ENCODE assay signal across 23 cellular contexts in genomic region chr5:36035696-36036095, GRCh38. TPM values are rescaled to one million over a fixed set of nuclear protein-coding genes. Genes with fewer than 3 reads are reported as not detected.
A peak's percentile ranks its signal among the peaks of the same experiment; 100 is the strongest.
DNase-seq lines count a peak whose midpoint lies in the region; ATAC-seq, FAIRE-seq and TF ChIP-seq lines count a peak whose summit lies in the region.
"Had no signal": no experiment of that assay in that cellular context is flagged by ENCODE, and none has a peak within 500 bp of the region (broad histone marks: within the 10 kb centered on the region; RNA-seq: fewer than 3 reads in every experiment).

No MANE protein-coding gene starts in this region.

- H3K27ac Mint-ChIP-seq in GM23338 (no peak overlapping the region), progenitor cell of endocrine pancreas (no peak overlapping the region)
- H3K27ac Mint-ChIP-seq: CD14-positive monocyte; CD4-positive, alpha-beta memory T cell; IgD-negative memory B cell had no signal

- H3K36me3 Mint-ChIP-seq in GM23338 (ENCODE audit: low read depth) (peaks cover 9% of the 10 kb centered on the region; the same call in 2 of the 3 replicates), progenitor cell of endocrine pancreas (ENCODE audit: insufficient read depth) (no peaks in the 10 kb centered on the region)
- H3K36me3 Mint-ChIP-seq: CD14-positive monocyte; CD4-positive, alpha-beta memory T cell; IgD-negative memory B cell had no signal

- H4K20me1 ChIP-seq in GM23338 (replicated peaks; ENCODE audit: insufficient read depth) (no peaks in the 10 kb centered on the region; the same call in 1 of the 2 replicates), K562 (replicated peaks; ENCODE audit: control insufficient read depth, insufficient read depth, low read length) (no peaks in the 10 kb centered on the region)

- H3K27me3 ChIP-seq in GM23338 (ENCODE audit: insufficient read depth) (no peaks in the 10 kb centered on the region), K562 (ENCODE audit: control insufficient read depth in 2 of 2, insufficient read depth in 2 of 2, low read length in 2 of 2) (peaks cover 0 to 6% of the 10 kb centered on the region in 2 experiments; a peak in 1 of 5 replicates), lung (ENCODE audit: control insufficient read depth, insufficient read depth) (no peaks in the 10 kb centered on the region)

- no peak overlapping the region for H3K9ac ChIP-seq in K562 (ENCODE audit: insufficient read depth in 1 of 2, low read depth in 2 of 2, low read length in 2 of 2)
- H3K9ac ChIP-seq: GM23248 had no signal

- TF ChIP-seq RAD21 in K562 (CRISPR knock-in tag; conservative IDR thresholded peaks at IDR 0.05 in 1 of 2, IDR thresholded peaks at IDR 0.05 in 1 of 2), result no peak

- H3K9me3 Mint-ChIP-seq in GM23338 (no peaks in the 10 kb centered on the region), progenitor cell of endocrine pancreas (ENCODE audit: low read depth) (no peaks in the 10 kb centered on the region)
- H3K9me3 Mint-ChIP-seq: CD4-positive, alpha-beta memory T cell; H9; IgD-negative memory B cell had no signal

- H3F3A ChIP-seq in GM23338 (replicated peaks; ENCODE audit: low read depth), result no peaks in the 10 kb centered on the region

- DNase-seq in GM23338 (ENCODE audit: low spot score) (peak; percentile 26), K562 (ENCODE audit: extremely low read depth in 1 of 4, low spot score in 3 of 4) (no peak), lung (ENCODE audit: low spot score) (peak; percentile 15), progenitor cell of endocrine pancreas (ENCODE audit: low spot score, unreplicated experiment) (no peak), NCI-H146 treated with DMSO at 0.1 percent for 48 hours (lab: John Stamatoyannopoulos, UW; ENCODE audit: unreplicated experiment) (no peak), SKM-1 treated with dmso at 0.1 percent for 144 hours (lab: John Stamatoyannopoulos, UW; ENCODE audit: unreplicated experiment) (no peak)
- DNase-seq in stimulated activated naive CD4-positive, alpha-beta T cell treated with Interleukin-2 at 50 U/mL for 16 hours (lab: John Stamatoyannopoulos, UW), result no peak
- DNase-seq: AML-193; CD4-positive, alpha-beta memory T cell; DMS153; DMS79 treated with DMSO at 0.1 percent for 48 hours; EL; GM23248; H9; KG1 had no signal

- H3K27me3 Mint-ChIP-seq in GM23338 (ENCODE audit: insufficient read depth, low read depth, poor library complexity), result peaks cover 3% of the 10 kb centered on the region
- no peaks in the 10 kb centered on the region for H3K27me3 Mint-ChIP-seq in progenitor cell of endocrine pancreas

- CTCF ChIA-PET in K562 (lab: Yijun Ruan, JAX; ENCODE audit: low intra/inter-chr PET ratio), result interaction anchor here (0.6 kb wide), 1 partner anchor 821 kb away, joined by 4 read pairs; no protein-coding TSS in a partner anchor

- H3K4me1 ChIP-seq in GM23338 (ENCODE audit: insufficient read depth), result peaks cover 2% of the 10 kb centered on the region; the same call in 1 of the 2 replicates
- no peaks in the 10 kb centered on the region for H3K4me1 ChIP-seq in K562 (replicated peaks in 1 of 2; ENCODE audit: control insufficient read depth in 2 of 2, insufficient read depth in 2 of 2, low read length in 2 of 2)
- H3K4me1 ChIP-seq in lung (ENCODE audit: control insufficient read depth in 2 of 2, insufficient read depth in 2 of 2, low read length in 2 of 2), result peaks cover 0 to 4% of the 10 kb centered on the region in 2 donors

- in situ Hi-C loops in K562 (cut with MboI), result no loop called here

- H3K4me2 ChIP-seq in GM23338 (no peak overlapping the region), K562 (ENCODE audit: insufficient read depth, low read length) (no peak overlapping the region)

- POLR2A ChIA-PET in K562 (lab: Yijun Ruan, JAX), result no interaction called here

- H3K4me1 Mint-ChIP-seq in GM23338, result peaks cover 2% of the 10 kb centered on the region
- peaks cover 2% of the 10 kb centered on the region for H3K4me1 Mint-ChIP-seq in progenitor cell of endocrine pancreas (ENCODE audit: low read depth)
- H3K4me1 Mint-ChIP-seq: CD14-positive monocyte; CD4-positive, alpha-beta memory T cell; IgD-negative memory B cell had no signal

- H3K36me3 ChIP-seq in GM23338 (ENCODE audit: insufficient read depth) (no peaks in the 10 kb centered on the region), K562 (ENCODE audit: control insufficient read depth, insufficient read depth, low read length) (no peaks in the 10 kb centered on the region), lung (ENCODE audit: control insufficient read depth in 2 of 2, insufficient read depth in 2 of 2, low read length in 2 of 2) (no peaks in the 10 kb centered on the region)

- H3K4me3 Mint-ChIP-seq in GM23338 (no peak overlapping the region), progenitor cell of endocrine pancreas (ENCODE audit: low read depth) (no peak overlapping the region)
- H3K4me3 Mint-ChIP-seq: CD14-positive monocyte; CD4-positive, alpha-beta memory T cell; H9; IgD-negative memory B cell had no signal

- 0% methylated on average over 13 of the region's 13 CpGs for WGBS in K562 (ENCODE audit: insufficient coverage, low coverage, missing lambda C conversion rate)
- 93% methylated on average over 13 of the region's 13 CpGs for WGBS in lung, 2 donors

- BruUV-seq in K562 (replicated peaks; lab: Mats Ljungman, UMichigan), result no TSS peak

- 0 out of 2 replicates have a peak, but pooled peaks cover 4% of the 10 kb centered on the region for H3K9me2 ChIP-seq in GM23338 (ENCODE audit: insufficient read depth)

- H3K79me2 ChIP-seq in GM23338 (replicated peaks; ENCODE audit: insufficient read depth) (no peaks in the 10 kb centered on the region), K562 (ENCODE audit: control insufficient read depth, insufficient read depth, low read length) (no peaks in the 10 kb centered on the region)

- no peak for TF ChIP-seq POLR2A in K562 (conservative IDR thresholded peaks at IDR 0.05)

- intact Hi-C loops in K562 (cut with micrococcal nuclease), result no loop called here

- no peak for TF ChIP-seq EP300 in K562 (IDR thresholded peaks at IDR 0.05; ENCODE audit: low read length)

- H3K9me1 ChIP-seq in K562 (ENCODE audit: control insufficient read depth, insufficient read depth, low read length), result no peaks in the 10 kb centered on the region

- H2AFZ ChIP-seq in GM23338 (no peak overlapping the region), K562 (ENCODE audit: low read depth, low read length) (no peak overlapping the region)
- H2AFZ ChIP-seq: GM23248 had no signal

- H3K27ac ChIP-seq in GM23338 (ENCODE audit: low read depth) (no peak overlapping the region), K562 (ENCODE audit: extremely low read depth, low read depth, low read length) (no peak overlapping the region), lung (ENCODE audit: low read depth in 1 of 2, low read length in 1 of 2) (no peak overlapping the region)
- H3K27ac ChIP-seq: GM23248 had no signal

- no peaks in the 10 kb centered on the region for H3K9me3 ChIP-seq in K562 (replicated peaks; ENCODE audit: control insufficient read depth, insufficient read depth, low read depth, low read length)
- no peaks in the 10 kb centered on the region for H3K9me3 ChIP-seq in lung (ENCODE audit: control insufficient read depth in 2 of 2, insufficient read depth in 1 of 2, low read length in 1 of 2)

- no peak for FAIRE-seq in K562 (lab: Jason Lieb, UNC)
- FAIRE-seq: A204.1, GM12892, GM18507, HTR-8/SVneo had no signal

- ATAC-seq in GM23338 (peak; percentile 54; the same call in 2 of the 3 replicates), K562 (peak; percentile 69), lung (ENCODE audit: insufficient read depth, low FRiP score) (no peak)

- no peak overlapping the region for H3K4me3 ChIP-seq in GM23338
- no peak overlapping the region for H3K4me3 ChIP-seq in K562
- no peak overlapping the region for H3K4me3 ChIP-seq in lung
- H3K4me3 ChIP-seq: GM23248 had no signal

- peak in 1 of 2 experiments; percentile 46; a peak in 2 of 4 replicates for TF ChIP-seq CTCF in GM23338 (conservative IDR thresholded peaks at IDR 0.05; ENCODE audit: low read depth in 2 of 2)
- TF ChIP-seq CTCF in K562 (IDR thresholded peaks at IDR 0.05 in 2 of 3, conservative IDR thresholded peaks at IDR 0.05 in 1 of 3; ENCODE audit: insufficient read depth in 2 of 3, low read depth in 1 of 3, low read length in 3 of 3), result peak in 1 of 3 experiments; percentile 25; a peak in 1 of 6 replicates
- no peak for TF ChIP-seq CTCF in lung (IDR thresholded peaks at IDR 0.05; ENCODE audit: control extremely low read depth, extremely low read depth)
- no peak for TF ChIP-seq CTCF in progenitor cell of endocrine pancreas (IDR thresholded peaks at IDR 0.05; ENCODE audit: unreplicated experiment)

RNA-seq across cellular contexts. Expression of gene UGT3A2, which starts 31.0 kb away (rescaled TPM):
- total RNA-seq in GM23338 (2014; rRNA removed; shearing (Covaris generic)), result 27.0 and 29.6 TPM in 2 replicates
- polyA plus RNA-seq in GM23338 (2016; fragmentation: Nextera tagmentation; extraction: Ambion mirVana), result 17.2 and 19.5 TPM in 2 replicates
- total RNA-seq in K562 (2011; cell fraction: chromatin; rRNA removed; ENCODE audit: low replicate concordance), result not detected in 2 replicates
- not detected in 2 replicates for total RNA-seq in K562 (2011; cell fraction: nucleolus; rRNA removed)
- not detected in 2 replicates for total RNA-seq in K562 (2011; cell fraction: nucleoplasm; rRNA removed)
- total RNA-seq in K562 (2014; rRNA removed), result not detected in 2 replicates
- total RNA-seq in K562 (2014; rRNA removed; fragmentation: Illumina TruSeq; extraction: Trizol), result not detected in 2 replicates
- not detected in 2 replicates for total RNA-seq in K562 (2015; rRNA removed; fragmentation: Illumina TruSeq; extraction: Trizol)
- total RNA-seq in K562 (2021), result not detected in 2 replicates
- polyA plus RNA-seq in K562 (2011; rRNA removed), result not detected in 2 replicates
- not detected in 2 replicates for polyA plus RNA-seq in K562 (2011; cell fraction: cytosol; rRNA removed)
- not detected in 2 replicates for polyA plus RNA-seq in K562 (2011; cell fraction: nucleus; rRNA removed)
- not detected in 2 replicates for polyA plus RNA-seq in K562 (2012)
- polyA plus RNA-seq in K562 (2014; fragmentation: Illumina TruSeq; extraction: Trizol), result not detected in 2 replicates
- polyA plus RNA-seq in K562 (2014; fragmentation: Nextera tagmentation; extraction: Ambion mirVana), result not detected
- polyA plus RNA-seq in K562 (2014; rRNA removed), result not detected in 2 replicates
- not detected in 2 replicates for polyA minus RNA-seq in K562 (2011; rRNA and poly(A)+ RNA removed)
- not detected in 2 replicates for polyA minus RNA-seq in K562 (2011; cell fraction: cytosol; rRNA and poly(A)+ RNA removed)
- polyA minus RNA-seq in K562 (2011; cell fraction: nucleus; rRNA and poly(A)+ RNA removed), result not detected in 2 replicates
- total RNA-seq in lung, result under 1 TPM in 1 of 2 donors, not detected in 1; 0.12 TPM
- under 1 TPM in 1 of 2 donors, not detected in 1; 0.05 TPM for polyA plus RNA-seq in lung
- total RNA-seq in progenitor cell of endocrine pancreas, result 0.53 and 0.67 TPM in 2 replicates
- total RNA-seq: CD4-positive, alpha-beta memory T cell; G401; GM23248 had no signal
- polyA plus RNA-seq: BJ, CD14-positive monocyte, GM23248, IgD-negative memory B cell had no signal

RNA-seq across cellular contexts. Expression of gene UGT3A1, which starts 44.5 kb away (rescaled TPM):
- 1.8 and 3.1 TPM in 2 replicates for total RNA-seq in GM23338 (2014; rRNA removed; shearing (Covaris generic))
- polyA plus RNA-seq in GM23338 (2016; fragmentation: Nextera tagmentation; extraction: Ambion mirVana) (1.4 and 1.6 TPM in 2 replicates), K562 (2011; rRNA removed) (not detected in 2 replicates), K562 (2014; fragmentation: Illumina TruSeq; extraction: Trizol) (not detected in 2 replicates), K562 (2014; fragmentation: Nextera tagmentation; extraction: Ambion mirVana) (not detected), K562 (2014; rRNA removed) (not detected in 2 replicates), lung (not detected)
- total RNA-seq in K562 (2011; cell fraction: chromatin; rRNA removed; ENCODE audit: low replicate concordance), result not detected in 2 replicates
- not detected in 2 replicates for total RNA-seq in K562 (2011; cell fraction: nucleolus; rRNA removed)
- total RNA-seq in K562 (2011; cell fraction: nucleoplasm; rRNA removed), result not detected in 2 replicates
- total RNA-seq in K562 (2014; rRNA removed) (not detected in 2 replicates), K562 (2014; rRNA removed; fragmentation: Illumina TruSeq; extraction: Trizol) (not detected in 2 replicates), K562 (2015; rRNA removed; fragmentation: Illumina TruSeq; extraction: Trizol) (not detected in 2 replicates), K562 (2021) (not detected in 2 replicates), lung (not detected), progenitor cell of endocrine pancreas (5.2 and 5.6 TPM in 2 replicates)
- not detected in 2 replicates for polyA plus RNA-seq in K562 (2011; cell fraction: cytosol; rRNA removed)
- polyA plus RNA-seq in K562 (2011; cell fraction: nucleus; rRNA removed), result not detected in 2 replicates
- polyA plus RNA-seq in K562 (2012), result not detected in 2 replicates
- not detected in 2 replicates for polyA minus RNA-seq in K562 (2011; rRNA and poly(A)+ RNA removed)
- not detected in 2 replicates for polyA minus RNA-seq in K562 (2011; cell fraction: cytosol; rRNA and poly(A)+ RNA removed)
- not detected in 2 replicates for polyA minus RNA-seq in K562 (2011; cell fraction: nucleus; rRNA and poly(A)+ RNA removed)
- total RNA-seq: CD4-positive, alpha-beta memory T cell; G401; GM23248 had no signal
- polyA plus RNA-seq: BJ; CD14-positive monocyte; CD4-positive, alpha-beta memory T cell; GM23248; IgD-negative memory B cell had no signal

Comparison
In these comparisons a context has a peak if more than half of its experiments do, and no peak if none do; other contexts are left out.
1. DNase-seq: peak in GM23338 (single experiment) and lung (single experiment); none in K562 (0 of 4), progenitor cell of endocrine pancreas (single experiment), stimulated activated naive CD4-positive, alpha-beta T cell treated with Interleukin-2 at 50 U/mL for 16 hours (single experiment), NCI-H146 treated with DMSO at 0.1 percent for 48 hours (single experiment) and SKM-1 treated with dmso at 0.1 percent for 144 hours (single experiment).
2. RNA of gene UGT3A2, which starts 31.0 kb away (total RNA-seq): 27.0 to 29.6 TPM in GM23338; 0.53 to 0.67 TPM in progenitor cell of endocrine pancreas, 0.12 TPM in lung and not detected in K562; every median in the first group is over 10 times any median in the second.